9 cellular contexts compared by ENCODE assay signal in genomic region chr1:2553076-2553475, GRCh38. TPM values are rescaled to one million over a fixed set of nuclear protein-coding genes. Genes with fewer than 3 reads are reported as not detected.
"Had no signal": no experiment of that assay in that cellular context is flagged by ENCODE, and none has a peak within 500 bp of the region (broad histone marks: within the 10 kb centered on the region; RNA-seq: fewer than 3 reads in every experiment).

No MANE protein-coding gene starts in this region.

RNA-seq across cellular contexts. Expression of gene TNFRSF14, which starts 3.1 kb away (rescaled TPM):
- total RNA-seq: smooth muscle cell had no signal
- polyA plus RNA-seq: smooth muscle cell had no signal

RNA-seq across cellular contexts. Expression of gene HES5, which starts 23.0 kb away (rescaled TPM):
- total RNA-seq: natural killer cell; natural killer cell treated with Interleukin-12 subunit alpha and Interleukin-12 subunit beta and Interleukin-15 and Interleukin-18, amount 100 ng/mL, for 72 hours; omental fat pad; osteoblast; osteocyte; pulmonary artery endothelial cell; renal cortical epithelial cell; right atrium auricular region had no signal
